In the genomic region with DNA sequence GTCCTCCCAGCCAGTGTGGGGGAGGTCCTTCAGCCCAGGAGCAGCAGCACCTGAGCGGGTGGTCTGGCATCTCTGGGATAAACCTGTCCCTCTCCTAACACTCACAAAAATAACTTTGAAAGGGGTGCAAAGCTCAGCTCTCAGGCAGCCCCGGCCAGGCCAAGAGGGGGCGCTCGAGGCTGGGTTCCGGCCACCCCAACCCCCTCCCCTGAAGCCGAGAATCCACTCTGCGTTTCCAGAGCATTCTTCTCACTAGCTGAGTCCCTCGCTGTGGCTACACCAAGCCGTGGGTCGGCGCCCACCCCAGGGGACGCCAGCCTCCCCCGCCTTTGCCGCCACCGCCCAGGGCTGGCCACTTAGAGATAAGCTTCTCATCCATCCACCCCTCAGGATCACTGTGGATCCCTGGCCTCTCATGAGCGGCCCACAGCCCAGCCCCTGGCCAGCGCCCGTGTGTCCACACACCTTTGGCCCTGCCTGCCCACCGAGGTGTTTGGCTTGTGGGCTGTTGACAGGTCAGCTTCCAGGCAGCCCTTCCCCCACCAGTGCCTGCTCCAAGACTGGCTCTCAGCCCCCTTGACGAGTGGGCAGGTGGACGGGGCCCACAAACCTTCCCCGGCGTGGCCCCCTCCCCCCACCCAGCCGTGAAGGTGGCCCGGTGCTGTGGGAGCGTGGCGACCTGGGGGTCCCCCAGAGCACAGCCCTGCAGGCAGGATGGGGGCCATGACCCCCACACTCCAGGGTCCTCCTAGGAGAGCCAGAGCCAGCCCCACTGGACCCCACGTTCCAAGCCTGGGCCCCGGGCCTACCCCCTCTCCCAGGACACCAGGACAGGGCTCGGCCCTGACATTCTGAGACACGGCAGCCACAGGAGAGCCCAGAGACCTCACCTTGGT, we compare ENCODE assay signal across 1 cellular context.
TF ChIP-seq lines count a peak whose summit lies in the region.

No MANE protein-coding gene starts in this region.

TF ChIP-seq in K562, 482 proteins besides CTCF, POLR2A, EP300 and RAD21 (continued from another document and continues in another):
- TF ChIP-seq, protein P1, sequence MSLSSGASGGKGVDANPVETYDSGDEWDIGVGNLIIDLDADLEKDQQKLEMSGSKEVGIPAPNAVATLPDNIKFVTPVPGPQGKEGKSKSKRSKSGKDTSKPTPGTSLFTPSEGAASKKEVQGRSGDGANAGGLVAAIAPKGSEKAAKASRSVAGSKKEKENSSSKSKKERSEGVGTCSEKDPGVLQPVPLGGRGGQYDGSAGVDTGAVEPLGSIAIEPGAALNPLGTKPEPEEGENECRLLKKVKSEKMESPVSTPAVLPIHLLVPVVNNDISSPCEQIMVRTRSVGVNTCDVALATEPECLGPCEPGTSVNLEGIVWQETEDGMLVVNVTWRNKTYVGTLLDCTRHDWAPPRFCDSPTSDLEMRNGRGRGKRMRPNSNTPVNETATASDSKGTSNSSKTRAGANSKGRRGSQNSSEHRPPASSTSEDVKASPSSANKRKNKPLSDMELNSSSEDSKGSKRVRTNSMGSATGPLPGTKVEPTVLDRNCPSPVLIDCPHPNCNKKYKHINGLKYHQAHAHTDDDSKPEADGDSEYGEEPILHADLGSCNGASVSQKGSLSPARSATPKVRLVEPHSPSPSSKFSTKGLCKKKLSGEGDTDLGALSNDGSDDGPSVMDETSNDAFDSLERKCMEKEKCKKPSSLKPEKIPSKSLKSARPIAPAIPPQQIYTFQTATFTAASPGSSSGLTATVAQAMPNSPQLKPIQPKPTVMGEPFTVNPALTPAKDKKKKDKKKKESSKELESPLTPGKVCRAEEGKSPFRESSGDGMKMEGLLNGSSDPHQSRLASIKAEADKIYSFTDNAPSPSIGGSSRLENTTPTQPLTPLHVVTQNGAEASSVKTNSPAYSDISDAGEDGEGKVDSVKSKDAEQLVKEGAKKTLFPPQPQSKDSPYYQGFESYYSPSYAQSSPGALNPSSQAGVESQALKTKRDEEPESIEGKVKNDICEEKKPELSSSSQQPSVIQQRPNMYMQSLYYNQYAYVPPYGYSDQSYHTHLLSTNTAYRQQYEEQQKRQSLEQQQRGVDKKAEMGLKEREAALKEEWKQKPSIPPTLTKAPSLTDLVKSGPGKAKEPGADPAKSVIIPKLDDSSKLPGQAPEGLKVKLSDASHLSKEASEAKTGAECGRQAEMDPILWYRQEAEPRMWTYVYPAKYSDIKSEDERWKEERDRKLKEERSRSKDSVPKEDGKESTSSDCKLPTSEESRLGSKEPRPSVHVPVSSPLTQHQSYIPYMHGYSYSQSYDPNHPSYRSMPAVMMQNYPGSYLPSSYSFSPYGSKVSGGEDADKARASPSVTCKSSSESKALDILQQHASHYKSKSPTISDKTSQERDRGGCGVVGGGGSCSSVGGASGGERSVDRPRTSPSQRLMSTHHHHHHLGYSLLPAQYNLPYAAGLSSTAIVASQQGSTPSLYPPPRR (CRISPR knock-in tag; IDR thresholded peaks at IDR 0.05; ENCODE audit: borderline replicate concordance) = no peak
- TF ChIP-seq PCBP1 (IDR thresholded peaks at IDR 0.05; ENCODE audit: low read depth, low read length, poor library complexity, severe bottlenecking) (peak; percentile 83), CAMTA2 (CRISPR knock-in tag; conservative IDR thresholded peaks at IDR 0.05) (no peak), STAT5B (CRISPR knock-in tag; IDR thresholded peaks at IDR 0.05) (no peak), U2AF1 (optimal IDR thresholded peaks at IDR 0.05; ENCODE audit: low read depth, low read length) (no peak), ATF7 (IDR thresholded peaks at IDR 0.05) (peak; percentile 73), MYNN (IDR thresholded peaks at IDR 0.05) (no peak), MYNN (CRISPR knock-in tag; IDR thresholded peaks at IDR 0.05) (no peak), NFE2L1 (tag; IDR thresholded peaks at IDR 0.05; ENCODE audit: borderline replicate concordance, low read depth) (no peak), HSF4 (CRISPR knock-in tag; IDR thresholded peaks at IDR 0.05; ENCODE audit: borderline replicate concordance) (no peak), RBFOX2 (IDR thresholded peaks at IDR 0.05; ENCODE audit: low read depth, low read length) (peak; percentile 78), MBD2 (IDR thresholded peaks at IDR 0.05; ENCODE audit: borderline replicate concordance, low read depth) (0 out of 2 replicates have a peak, but pooled peaks have one; percentile 28), ETV5 (CRISPR knock-in tag; IDR thresholded peaks at IDR 0.05; ENCODE audit: low read depth) (peak; percentile 87), NELFE (IDR thresholded peaks at IDR 0.05; ENCODE audit: insufficient read depth, insufficient read length) (no peak), SMAD2 (IDR thresholded peaks at IDR 0.05; ENCODE audit: low read depth, low read length) (no peak), ZNF384 (IDR thresholded peaks at IDR 0.05; ENCODE audit: low read depth, low read length) (no peak), MAFG (tag; conservative IDR thresholded peaks at IDR 0.05) (no peak), CBFA2T3 (IDR thresholded peaks at IDR 0.05) (peak; percentile 88), SRSF3 (IDR thresholded peaks at IDR 0.05; ENCODE audit: insufficient read depth, low read length) (no peak), ADNP (tag; IDR thresholded peaks at IDR 0.05) (no peak), ZNF232 (CRISPR knock-in tag; IDR thresholded peaks at IDR 0.05) (no peak), KLF10 (CRISPR knock-in tag; IDR thresholded peaks at IDR 0.05) (no peak), BRCA1 (IDR thresholded peaks at IDR 0.05) (no peak), BRCA1 (CRISPR knock-in tag; IDR thresholded peaks at IDR 0.05) (no peak), TCF7L2 (IDR thresholded peaks at IDR 0.05; ENCODE audit: low read depth, low read length) (no peak), TAF9B (IDR thresholded peaks at IDR 0.05; ENCODE audit: partially characterized antibody) (no peak)
- TF ChIP-seq, protein P2, sequence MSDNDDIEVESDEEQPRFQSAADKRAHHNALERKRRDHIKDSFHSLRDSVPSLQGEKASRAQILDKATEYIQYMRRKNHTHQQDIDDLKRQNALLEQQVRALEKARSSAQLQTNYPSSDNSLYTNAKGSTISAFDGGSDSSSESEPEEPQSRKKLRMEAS (CRISPR knock-in tag; IDR thresholded peaks at IDR 0.05) = peak; percentile 83
- TF ChIP-seq, protein P3, sequence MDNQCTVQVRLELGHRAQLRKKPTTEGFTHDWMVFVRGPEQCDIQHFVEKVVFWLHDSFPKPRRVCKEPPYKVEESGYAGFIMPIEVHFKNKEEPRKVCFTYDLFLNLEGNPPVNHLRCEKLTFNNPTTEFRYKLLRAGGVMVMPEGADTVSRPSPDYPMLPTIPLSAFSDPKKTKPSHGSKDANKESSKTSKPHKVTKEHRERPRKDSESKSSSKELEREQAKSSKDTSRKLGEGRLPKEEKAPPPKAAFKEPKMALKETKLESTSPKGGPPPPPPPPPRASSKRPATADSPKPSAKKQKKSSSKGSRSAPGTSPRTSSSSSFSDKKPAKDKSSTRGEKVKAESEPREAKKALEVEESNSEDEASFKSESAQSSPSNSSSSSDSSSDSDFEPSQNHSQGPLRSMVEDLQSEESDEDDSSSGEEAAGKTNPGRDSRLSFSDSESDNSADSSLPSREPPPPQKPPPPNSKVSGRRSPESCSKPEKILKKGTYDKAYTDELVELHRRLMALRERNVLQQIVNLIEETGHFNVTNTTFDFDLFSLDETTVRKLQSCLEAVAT (IDR thresholded peaks at IDR 0.05) = 0 out of 4 replicates have a peak, but pooled peaks of 1 of the 2 experiments have one; percentile 33
- TF ChIP-seq, protein P4, sequence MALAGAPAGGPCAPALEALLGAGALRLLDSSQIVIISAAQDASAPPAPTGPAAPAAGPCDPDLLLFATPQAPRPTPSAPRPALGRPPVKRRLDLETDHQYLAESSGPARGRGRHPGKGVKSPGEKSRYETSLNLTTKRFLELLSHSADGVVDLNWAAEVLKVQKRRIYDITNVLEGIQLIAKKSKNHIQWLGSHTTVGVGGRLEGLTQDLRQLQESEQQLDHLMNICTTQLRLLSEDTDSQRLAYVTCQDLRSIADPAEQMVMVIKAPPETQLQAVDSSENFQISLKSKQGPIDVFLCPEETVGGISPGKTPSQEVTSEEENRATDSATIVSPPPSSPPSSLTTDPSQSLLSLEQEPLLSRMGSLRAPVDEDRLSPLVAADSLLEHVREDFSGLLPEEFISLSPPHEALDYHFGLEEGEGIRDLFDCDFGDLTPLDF (CRISPR knock-in tag; IDR thresholded peaks at IDR 0.05) = no peak
- TF ChIP-seq, protein P5, sequence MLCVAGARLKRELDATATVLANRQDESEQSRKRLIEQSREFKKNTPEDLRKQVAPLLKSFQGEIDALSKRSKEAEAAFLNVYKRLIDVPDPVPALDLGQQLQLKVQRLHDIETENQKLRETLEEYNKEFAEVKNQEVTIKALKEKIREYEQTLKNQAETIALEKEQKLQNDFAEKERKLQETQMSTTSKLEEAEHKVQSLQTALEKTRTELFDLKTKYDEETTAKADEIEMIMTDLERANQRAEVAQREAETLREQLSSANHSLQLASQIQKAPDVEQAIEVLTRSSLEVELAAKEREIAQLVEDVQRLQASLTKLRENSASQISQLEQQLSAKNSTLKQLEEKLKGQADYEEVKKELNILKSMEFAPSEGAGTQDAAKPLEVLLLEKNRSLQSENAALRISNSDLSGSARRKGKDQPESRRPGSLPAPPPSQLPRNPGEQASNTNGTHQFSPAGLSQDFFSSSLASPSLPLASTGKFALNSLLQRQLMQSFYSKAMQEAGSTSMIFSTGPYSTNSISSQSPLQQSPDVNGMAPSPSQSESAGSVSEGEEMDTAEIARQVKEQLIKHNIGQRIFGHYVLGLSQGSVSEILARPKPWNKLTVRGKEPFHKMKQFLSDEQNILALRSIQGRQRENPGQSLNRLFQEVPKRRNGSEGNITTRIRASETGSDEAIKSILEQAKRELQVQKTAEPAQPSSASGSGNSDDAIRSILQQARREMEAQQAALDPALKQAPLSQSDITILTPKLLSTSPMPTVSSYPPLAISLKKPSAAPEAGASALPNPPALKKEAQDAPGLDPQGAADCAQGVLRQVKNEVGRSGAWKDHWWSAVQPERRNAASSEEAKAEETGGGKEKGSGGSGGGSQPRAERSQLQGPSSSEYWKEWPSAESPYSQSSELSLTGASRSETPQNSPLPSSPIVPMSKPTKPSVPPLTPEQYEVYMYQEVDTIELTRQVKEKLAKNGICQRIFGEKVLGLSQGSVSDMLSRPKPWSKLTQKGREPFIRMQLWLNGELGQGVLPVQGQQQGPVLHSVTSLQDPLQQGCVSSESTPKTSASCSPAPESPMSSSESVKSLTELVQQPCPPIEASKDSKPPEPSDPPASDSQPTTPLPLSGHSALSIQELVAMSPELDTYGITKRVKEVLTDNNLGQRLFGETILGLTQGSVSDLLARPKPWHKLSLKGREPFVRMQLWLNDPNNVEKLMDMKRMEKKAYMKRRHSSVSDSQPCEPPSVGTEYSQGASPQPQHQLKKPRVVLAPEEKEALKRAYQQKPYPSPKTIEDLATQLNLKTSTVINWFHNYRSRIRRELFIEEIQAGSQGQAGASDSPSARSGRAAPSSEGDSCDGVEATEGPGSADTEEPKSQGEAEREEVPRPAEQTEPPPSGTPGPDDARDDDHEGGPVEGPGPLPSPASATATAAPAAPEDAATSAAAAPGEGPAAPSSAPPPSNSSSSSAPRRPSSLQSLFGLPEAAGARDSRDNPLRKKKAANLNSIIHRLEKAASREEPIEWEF (CRISPR knock-in tag; IDR thresholded peaks at IDR 0.05) = no peak
- TF ChIP-seq, protein P6, sequence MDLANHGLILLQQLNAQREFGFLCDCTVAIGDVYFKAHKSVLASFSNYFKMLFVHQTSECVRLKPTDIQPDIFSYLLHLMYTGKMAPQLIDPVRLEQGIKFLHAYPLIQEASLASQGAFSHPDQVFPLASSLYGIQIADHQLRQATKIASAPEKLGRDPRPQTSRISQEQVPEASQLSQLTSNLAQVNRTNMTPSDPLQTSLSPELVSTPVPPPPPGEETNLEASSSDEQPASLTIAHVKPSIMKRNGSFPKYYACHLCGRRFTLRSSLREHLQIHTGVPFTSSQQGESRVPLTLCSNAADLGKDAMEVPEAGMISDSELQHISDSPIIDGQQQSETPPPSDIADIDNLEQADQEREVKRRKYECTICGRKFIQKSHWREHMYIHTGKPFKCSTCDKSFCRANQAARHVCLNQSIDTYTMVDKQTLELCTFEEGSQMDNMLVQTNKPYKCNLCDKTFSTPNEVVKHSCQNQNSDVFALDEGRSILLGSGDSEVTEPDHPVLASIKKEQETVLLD (IDR thresholded peaks at IDR 0.05) = peak; percentile 86
- TF ChIP-seq, protein P7, sequence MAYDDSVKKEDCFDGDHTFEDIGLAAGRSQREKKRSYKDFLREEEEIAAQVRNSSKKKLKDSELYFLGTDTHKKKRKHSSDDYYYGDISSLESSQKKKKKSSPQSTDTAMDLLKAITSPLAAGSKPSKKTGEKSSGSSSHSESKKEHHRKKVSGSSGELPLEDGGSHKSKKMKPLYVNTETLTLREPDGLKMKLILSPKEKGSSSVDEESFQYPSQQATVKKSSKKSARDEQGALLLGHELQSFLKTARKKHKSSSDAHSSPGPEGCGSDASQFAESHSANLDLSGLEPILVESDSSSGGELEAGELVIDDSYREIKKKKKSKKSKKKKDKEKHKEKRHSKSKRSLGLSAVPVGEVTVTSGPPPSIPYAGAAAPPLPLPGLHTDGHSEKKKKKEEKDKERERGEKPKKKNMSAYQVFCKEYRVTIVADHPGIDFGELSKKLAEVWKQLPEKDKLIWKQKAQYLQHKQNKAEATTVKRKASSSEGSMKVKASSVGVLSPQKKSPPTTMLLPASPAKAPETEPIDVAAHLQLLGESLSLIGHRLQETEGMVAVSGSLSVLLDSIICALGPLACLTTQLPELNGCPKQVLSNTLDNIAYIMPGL (CRISPR knock-in tag; IDR thresholded peaks at IDR 0.05) = 0 out of 2 replicates have a peak, but pooled peaks have one; percentile 22
- TF ChIP-seq, protein P8, sequence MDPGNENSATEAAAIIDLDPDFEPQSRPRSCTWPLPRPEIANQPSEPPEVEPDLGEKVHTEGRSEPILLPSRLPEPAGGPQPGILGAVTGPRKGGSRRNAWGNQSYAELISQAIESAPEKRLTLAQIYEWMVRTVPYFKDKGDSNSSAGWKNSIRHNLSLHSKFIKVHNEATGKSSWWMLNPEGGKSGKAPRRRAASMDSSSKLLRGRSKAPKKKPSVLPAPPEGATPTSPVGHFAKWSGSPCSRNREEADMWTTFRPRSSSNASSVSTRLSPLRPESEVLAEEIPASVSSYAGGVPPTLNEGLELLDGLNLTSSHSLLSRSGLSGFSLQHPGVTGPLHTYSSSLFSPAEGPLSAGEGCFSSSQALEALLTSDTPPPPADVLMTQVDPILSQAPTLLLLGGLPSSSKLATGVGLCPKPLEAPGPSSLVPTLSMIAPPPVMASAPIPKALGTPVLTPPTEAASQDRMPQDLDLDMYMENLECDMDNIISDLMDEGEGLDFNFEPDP (CRISPR knock-in tag; IDR thresholded peaks at IDR 0.05) = no peak
